Comparison of ENCODE assay signal across 1 cellular context in genomic region chr18:60339018-60339417, GRCh38.
TF ChIP-seq lines count a peak whose summit lies in the region.

No MANE protein-coding gene starts in this region.

TF ChIP-seq in WTC11, 78 proteins besides CTCF, POLR2A, EP300 and RAD21 (continued from another document):
- TF ChIP-seq E2F4 (CRISPR knock-in tag; IDR thresholded peaks at IDR 0.05; ENCODE audit: borderline replicate concordance, low read depth) (no peak), IRF1 (CRISPR knock-in tag; IDR thresholded peaks at IDR 0.05) (no peak)
TF ChIP-seq in WTC11: peak in this region for 0.
